ENCODE assay signal across 14 cellular contexts in genomic region chr7:157623556-157623955, GRCh38.
A peak's percentile ranks its signal among the peaks of the same experiment; 100 is the strongest.
DNase-seq lines count a peak whose midpoint lies in the region; ATAC-seq and TF ChIP-seq lines count a peak whose summit lies in the region.
"Had no signal": no experiment of that assay in that cellular context is flagged by ENCODE, and none has a peak within 500 bp of the region (broad histone marks: within the 10 kb centered on the region; RNA-seq: fewer than 3 reads in every experiment).

No MANE protein-coding gene starts in this region.

- H3K9ac ChIP-seq in DND-41 (ENCODE audit: low read depth, low read length) = no peak overlapping the region

- no peak overlapping the region; the same call in 1 of the 2 replicates for H3K4me2 ChIP-seq in DND-41 (ENCODE audit: insufficient read depth, low read length)

- H3K9me3 Mint-ChIP-seq in activated naive CD4-positive, alpha-beta T cell treated with anti-CD3 and anti-CD28 coated beads, Interleukin-2, amount 50 U/mL, for 24 hours = no peaks in the 10 kb centered on the region
- H3K9me3 Mint-ChIP-seq in naive thymus-derived CD4-positive, alpha-beta T cell = peaks cover 0 to 7% (median 0%) of the 10 kb centered on the region in 11 donors

- H3K36me3 Mint-ChIP-seq in activated naive CD4-positive, alpha-beta T cell treated with anti-CD3 and anti-CD28 coated beads, Interleukin-2, amount 50 U/mL, for 24 hours = no peaks in the 10 kb centered on the region
- no peaks in the 10 kb centered on the region for H3K36me3 Mint-ChIP-seq in naive thymus-derived CD4-positive, alpha-beta T cell
- H3K36me3 Mint-ChIP-seq: CD8-positive, alpha-beta memory T cell had no signal

- peaks cover 62% of the 10 kb centered on the region for H3K36me3 ChIP-seq in DND-41 (ENCODE audit: insufficient read depth, low read length)
- no peaks in the 10 kb centered on the region for H3K36me3 ChIP-seq in naive thymus-derived CD4-positive, alpha-beta T cell (ENCODE audit: control insufficient read depth in 2 of 3, insufficient read depth in 3 of 3, low read length in 3 of 3)
- H3K36me3 ChIP-seq: HAP-1 had no signal

- TF ChIP-seq CTCF in DND-41 (IDR thresholded peaks at IDR 0.05; ENCODE audit: borderline replicate concordance, extremely low read depth, low read length, poor library complexity, severe bottlenecking) (no peak), foreskin fibroblast (IDR thresholded peaks at IDR 0.05; ENCODE audit: low read depth, low read length) (no peak)

- H3K27ac ChIP-seq in DND-41 (ENCODE audit: low read length) = peak overlapping the region; percentile 75
- no peak overlapping the region for H3K27ac ChIP-seq in naive thymus-derived CD4-positive, alpha-beta T cell (ENCODE audit: low read depth, low read length)

- CTCF ChIA-PET in naive thymus-derived CD4-positive, alpha-beta T cell (lab: Charles Lee) = interaction anchor here (0.7 to 1.1 kb wide), 3 partner anchors 11 to 222 kb away, joined by 3 to 5 read pairs (median 4); no protein-coding TSS in a partner anchor

- peak overlapping the region; percentile 43 for H3K27ac Mint-ChIP-seq in activated naive CD4-positive, alpha-beta T cell treated with anti-CD3 and anti-CD28 coated beads, Interleukin-2, amount 50 U/mL, for 24 hours
- H3K27ac Mint-ChIP-seq in naive thymus-derived CD4-positive, alpha-beta T cell = peak overlapping the region in 7 of 9 donors; percentile 33 to 90 (median 74)
- H3K27ac Mint-ChIP-seq: HFFc6 had no signal

- no peaks in the 10 kb centered on the region for H3K27me3 ChIP-seq in DND-41 (ENCODE audit: insufficient read depth, low read length, poor library complexity)
- no peaks in the 10 kb centered on the region for H3K27me3 ChIP-seq in naive thymus-derived CD4-positive, alpha-beta T cell (ENCODE audit: control insufficient read depth in 2 of 2, insufficient read depth in 2 of 2, low read length in 2 of 2)

- peaks cover 74% of the 10 kb centered on the region for H3K4me1 ChIP-seq in DND-41 (ENCODE audit: insufficient read depth, low read length)
- H3K4me1 ChIP-seq in naive thymus-derived CD4-positive, alpha-beta T cell (ENCODE audit: control insufficient read depth in 2 of 2, insufficient read depth in 2 of 2, low read length in 2 of 2) = peaks cover 15 to 65% of the 10 kb centered on the region in 2 donors
- H3K4me1 ChIP-seq: HAP-1 had no signal

- peaks cover 39% of the 10 kb centered on the region for H3K79me2 ChIP-seq in DND-41 (ENCODE audit: insufficient read depth, low read length)

- H4K20me1 ChIP-seq in DND-41 (ENCODE audit: insufficient read depth, low read length) = peaks cover 14% of the 10 kb centered on the region; the same call in 1 of the 2 replicates

- H3K27me3 Mint-ChIP-seq in activated naive CD4-positive, alpha-beta T cell treated with anti-CD3 and anti-CD28 coated beads, Interleukin-2, amount 50 U/mL, for 24 hours = no peaks in the 10 kb centered on the region
- peaks cover 0 to 28% (median 0%) of the 10 kb centered on the region in 5 donors for H3K27me3 Mint-ChIP-seq in naive thymus-derived CD4-positive, alpha-beta T cell

- ATAC-seq in DND-41 (ENCODE audit: insufficient read depth, low read depth) = no peak
- ATAC-seq in naive thymus-derived CD4-positive, alpha-beta T cell = no peak

- H3K4me3 Mint-ChIP-seq in activated naive CD4-positive, alpha-beta T cell treated with anti-CD3 and anti-CD28 coated beads, Interleukin-2, amount 50 U/mL, for 24 hours = no peak overlapping the region
- H3K4me3 Mint-ChIP-seq in naive thymus-derived CD4-positive, alpha-beta T cell = peak overlapping the region in 6 of 10 donors; percentile 2 to 97 (median 41)
- H3K4me3 Mint-ChIP-seq: CD8-positive, alpha-beta memory T cell; HFFc6 had no signal

- POLR2A ChIA-PET in naive thymus-derived CD4-positive, alpha-beta T cell (lab: Charles Lee) = interaction anchor here (0.5 to 7.0 kb wide), 5 partner anchors 9 to 322 kb away, joined by 3 to 61 read pairs (median 3); no protein-coding TSS in a partner anchor

- no peak overlapping the region for H2AFZ ChIP-seq in DND-41 (ENCODE audit: low read depth, low read length)

- intact Hi-C loops in naive thymus-derived CD4-positive, alpha-beta T cell (cut with micrococcal nuclease) = loop anchor here in 1 of 2 donors (2.0 kb wide), 1 partner anchor 47 kb away; no protein-coding TSS in a partner anchor

- no peaks in the 10 kb centered on the region for H3K9me3 ChIP-seq in DND-41 (ENCODE audit: insufficient read depth, low read length, severe bottlenecking)
- H3K9me3 ChIP-seq in naive thymus-derived CD4-positive, alpha-beta T cell (ENCODE audit: control insufficient read depth in 2 of 3, low read length in 3 of 3) = no peaks in the 10 kb centered on the region
- H3K9me3 ChIP-seq: HAP-1 had no signal

- H3K4me3 ChIP-seq in DND-41 (ENCODE audit: low read depth in 1 of 2, low read length in 2 of 2) (no peak overlapping the region), foreskin fibroblast (ENCODE audit: low read depth in 1 of 2, low read length in 2 of 2) (no peak overlapping the region)
- no peak overlapping the region for H3K4me3 ChIP-seq in naive thymus-derived CD4-positive, alpha-beta T cell (ENCODE audit: low read length)
- H3K4me3 ChIP-seq: HAP-1 had no signal

- peaks cover 72% of the 10 kb centered on the region for H3K4me1 Mint-ChIP-seq in activated naive CD4-positive, alpha-beta T cell treated with anti-CD3 and anti-CD28 coated beads, Interleukin-2, amount 50 U/mL, for 24 hours
- H3K4me1 Mint-ChIP-seq in naive thymus-derived CD4-positive, alpha-beta T cell = peaks cover 37 to 79% (median 66%) of the 10 kb centered on the region in 7 donors

- no peak for DNase-seq in activated naive CD4-positive, alpha-beta T cell (lab: John Stamatoyannopoulos, UW)
- no peak for DNase-seq in DND-41
- no peak for DNase-seq in naive thymus-derived CD4-positive, alpha-beta T cell
- no peak for DNase-seq in foreskin fibroblast
- no peak for DNase-seq in NCI-H1105 (lab: John Stamatoyannopoulos, UW)
- DNase-seq: C1 segment of cervical spinal cord; CD8-positive, alpha-beta memory T cell; DMS 273 treated with DMSO at 0.1 percent for 48 hours; DMS79; GF-D8; GOT3; HFFc6 had no signal
